In genomic region chr7:19089378-19089777, GRCh38 we compare ENCODE assay signal across 34 cellular contexts. TPM values are rescaled to one million over a fixed set of nuclear protein-coding genes. Genes with fewer than 3 reads are reported as not detected.
"Had no signal": no experiment of that assay in that cellular context is flagged by ENCODE, and none has a peak within 500 bp of the region (broad histone marks: within the 10 kb centered on the region; RNA-seq: fewer than 3 reads in every experiment).

No MANE protein-coding gene starts in this region.

- ATAC-seq: activated CD4-positive, alpha-beta T cell treated with anti-CD3 and anti-CD28 coated beads for 36 hours; activated CD4-positive, CD25-positive, alpha-beta regulatory T cell treated with anti-CD3 and anti-CD28 coated beads, Interleukin-2, amount 50 U/mL, for 24 hours; activated CD8-positive, alpha-beta memory T cell treated with anti-CD3 and anti-CD28 coated beads, Interleukin-2, amount 10 ng/mL, durations not matched to agents 7 days and 5 days; activated CD8-positive, alpha-beta T cell treated with anti-CD3 and anti-CD28 coated beads, Interleukin-2, amount 10 ng/mL, durations not matched to agents 7 days and 5 days; activated naive CD8-positive, alpha-beta T cell treated with anti-CD3 and anti-CD28 coated beads, Interleukin-2, amount 50 U/mL, for 24 hours; WTC11 had no signal

- DNase-seq: activated CD4-positive, alpha-beta memory T cell treated with anti-CD3 and anti-CD28 coated beads, Interleukin-2, amount 10 ng/mL, durations not matched to agents 7 days and 5 days; activated CD4-positive, alpha-beta T cell treated with anti-CD3 and anti-CD28 coated beads for 1 hour; activated CD4-positive, alpha-beta T cell treated with anti-CD3 and anti-CD28 coated beads for 36 hours; activated CD4-positive, alpha-beta T cell treated with anti-CD3 and anti-CD28 coated beads for 48 hours; activated CD4-positive, alpha-beta T cell treated with anti-CD3 and anti-CD28 coated beads, Interleukin-2, amount 10 ng/mL, durations not matched to agents 7 days and 5 days; activated CD4-positive, alpha-beta T cell treated with anti-CD3 and anti-CD28 coated beads, Interleukin-2, amount 50 U/mL, for 48 hours; activated CD4-positive, CD25-positive, alpha-beta regulatory T cell; activated CD8-positive, alpha-beta memory T cell treated with anti-CD3 and anti-CD28 coated beads for 24 hours; activated CD8-positive, alpha-beta memory T cell treated with anti-CD3 and anti-CD28 coated beads, Interleukin-2, amount 10 ng/mL, durations not matched to agents 7 days and 5 days; activated CD8-positive, alpha-beta memory T cell treated with anti-CD3 and anti-CD28 coated beads, Interleukin-2, amount 50 U/mL, for 48 hours; activated CD8-positive, alpha-beta T cell treated with anti-CD3 and anti-CD28 coated beads, Interleukin-2, amount 10 ng/mL, durations not matched to agents 7 days and 5 days; activated effector memory CD4-positive, alpha-beta T cell treated with Interleukin-2 at 50 U/mL for 16 hours; activated gamma-delta T cell; activated naive CD4-positive, alpha-beta T cell treated with anti-CD3 and anti-CD28 coated beads, Interleukin-2, amount 10 ng/mL, durations not matched to agents 7 days and 5 days; activated naive CD4-positive, alpha-beta T cell treated with Interleukin-2 at 50 U/mL for 16 hours; activated naive CD8-positive, alpha-beta T cell treated with anti-CD3 and anti-CD28 coated beads, Interleukin-2, amount 10 ng/mL, durations not matched to agents 7 days and 5 days; activated naive CD8-positive, alpha-beta T cell treated with anti-CD3 and anti-CD28 coated beads, Interleukin-2, amount 50 U/mL, for 24 hours; activated T-cell treated with anti-CD3 and anti-CD28 coated beads, Interleukin-2, amount 50 U/mL, for 24 hours; activated T-cell treated with anti-CD3 and anti-CD28 coated beads, Interleukin-2, amount 50 U/mL, for 48 hours; amygdala; anterior cingulate cortex; caudate nucleus; cerebellar nuclear complex; T-helper 2 cell; T-helper 9 cell; WERI-Rb-1 had no signal

- H3K4me3 ChIP-seq: ascending aorta, cardiac muscle cell had no signal

- FAIRE-seq: bronchial epithelial cell had no signal

- H3K27me3 ChIP-seq: ascending aorta, cardiac muscle cell had no signal

- H3K27ac ChIP-seq: ascending aorta, cardiac muscle cell, WERI-Rb-1 had no signal

- H3K4me1 ChIP-seq: ascending aorta had no signal

- H3K36me3 ChIP-seq: ascending aorta, cardiac muscle cell, WERI-Rb-1 had no signal

RNA-seq across cellular contexts. Expression of gene TWIST1, which starts 28.1 kb away (rescaled TPM):
- total RNA-seq: activated CD8-positive, alpha-beta T cell treated with anti-CD3 and anti-CD28 coated beads, Interleukin-2, amount 10 ng/mL, durations not matched to agents 7 days and 5 days; activated naive CD8-positive, alpha-beta T cell treated with anti-CD3 and anti-CD28 coated beads, Interleukin-2, amount 10 ng/mL, durations not matched to agents 7 days and 5 days; WTC11 had no signal

RNA-seq across cellular contexts. Expression of gene FERD3L, which starts 55.8 kb away (rescaled TPM):
- total RNA-seq: activated CD4-positive, alpha-beta memory T cell treated with anti-CD3 and anti-CD28 coated beads, Interleukin-2, amount 10 ng/mL, durations not matched to agents 7 days and 5 days; activated CD4-positive, alpha-beta T cell treated with anti-CD3 and anti-CD28 coated beads for 36 hours; activated CD4-positive, alpha-beta T cell treated with anti-CD3 and anti-CD28 coated beads, Interleukin-2, amount 10 ng/mL, durations not matched to agents 7 days and 5 days; activated CD8-positive, alpha-beta memory T cell treated with anti-CD3 and anti-CD28 coated beads, Interleukin-2, amount 10 ng/mL, durations not matched to agents 7 days and 5 days; activated CD8-positive, alpha-beta T cell treated with anti-CD3 and anti-CD28 coated beads, Interleukin-2, amount 10 ng/mL, durations not matched to agents 7 days and 5 days; activated naive CD8-positive, alpha-beta T cell treated with anti-CD3 and anti-CD28 coated beads, Interleukin-2, amount 10 ng/mL, durations not matched to agents 7 days and 5 days; activated T-helper 2 cell treated with anti-CD3 and anti-CD28 coated beads, Interferon-gamma antibody, Interleukin-2, Interleukin-4, amounts not matched to agents 10 μg/mL and 5 μg/mL and 100 μg/mL, durations not matched to agents 14 hours and 24 hours and 36 hours; ascending aorta; bronchial epithelial cell; cardiac muscle cell; chondrocyte; WTC11 had no signal
- polyA plus RNA-seq: adipose tissue, cardiac muscle cell had no signal
